In the genomic region with DNA sequence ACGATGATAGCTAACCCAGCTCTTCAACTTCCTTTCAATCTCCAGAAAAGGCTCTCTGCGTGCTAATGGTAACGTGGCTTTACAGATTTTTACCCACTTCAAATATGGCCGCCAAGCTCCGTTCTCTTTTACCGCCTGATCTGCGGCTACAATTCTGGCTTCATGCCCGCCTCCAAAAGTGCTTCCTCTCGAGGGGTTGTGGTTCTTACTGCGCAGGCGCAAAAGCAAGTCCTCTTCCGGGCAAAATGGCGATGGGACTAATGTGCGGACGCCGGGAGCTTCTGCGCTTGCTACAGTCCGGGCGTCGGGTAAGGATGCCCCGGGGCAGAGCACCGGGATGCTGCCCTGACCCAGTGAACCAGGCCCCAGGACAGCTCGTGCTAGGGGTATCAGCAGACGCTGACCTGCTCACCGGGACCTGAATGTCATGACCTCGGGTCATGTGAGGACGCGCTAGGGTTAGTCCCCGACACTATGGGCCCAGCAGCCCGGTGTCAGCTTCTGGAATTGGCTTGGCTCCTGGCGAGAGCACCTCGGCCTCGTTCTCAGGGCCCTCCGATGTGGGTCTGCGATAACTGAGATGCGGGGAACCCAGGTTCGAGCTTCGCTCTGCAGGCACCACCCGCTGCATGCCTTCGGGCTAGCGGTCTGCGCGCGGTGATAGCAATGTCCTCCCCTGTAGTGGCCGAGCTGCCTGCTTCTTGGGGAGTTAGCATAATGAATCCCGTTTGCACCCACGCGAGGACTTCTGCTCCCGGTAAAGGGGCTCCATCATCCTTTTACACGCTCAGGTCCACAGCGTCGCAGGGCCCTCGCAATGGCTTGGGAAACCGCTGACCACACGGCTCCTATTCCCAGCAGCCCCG, we compare ENCODE assay signal across 8 cellular contexts. TPM values are rescaled to one million over a fixed set of nuclear protein-coding genes. Genes with fewer than 3 reads are reported as not detected.
DNase-seq lines count a peak whose midpoint lies in the region; ATAC-seq and TF ChIP-seq lines count a peak whose summit lies in the region.

OXA1L (plus strand) TSS at position 232 of the 866 bp plus-strand sequence; CDS start at position 246, 14 bp downstream.

- H3K4me1 ChIP-seq in osteoblast (ENCODE audit: insufficient read depth, low read length) (peaks cover 16% of the 10 kb centered on the region), thoracic aorta (ENCODE audit: control insufficient read depth in 1 of 2, low read depth in 2 of 2) (peaks cover 8 to 22% of the 10 kb centered on the region in 2 donors)

- peaks cover 36% of the 10 kb centered on the region for H3K79me2 ChIP-seq in osteoblast (ENCODE audit: insufficient read depth, low read length)

- TF ChIP-seq CTCF in glutamatergic neuron (IDR thresholded peaks at IDR 0.05; ENCODE audit: partially characterized antibody, unreplicated experiment): no peak
- no peak for TF ChIP-seq CTCF in osteoblast (IDR thresholded peaks at IDR 0.05; ENCODE audit: extremely low read depth, low read depth, low read length)
- no peak for TF ChIP-seq CTCF in thoracic aorta (IDR thresholded peaks at IDR 0.05)

- H3K27me3 Mint-ChIP-seq in activated naive CD8-positive, alpha-beta T cell: no peaks in the 10 kb centered on the region
- H3K27me3 Mint-ChIP-seq in glutamatergic neuron (ENCODE audit: unreplicated experiment): peaks cover 6% of the 10 kb centered on the region

- H3K4me3 ChIP-seq in osteoblast (ENCODE audit: insufficient read depth, low read length) (peak within 1 kb of the TSS; percentile 98), thoracic aorta (peak within 1 kb of the TSS; percentile 86)

- H3K27ac Mint-ChIP-seq in activated naive CD8-positive, alpha-beta T cell: peak within 1 kb of the TSS; percentile 98
- H3K27ac Mint-ChIP-seq in glutamatergic neuron (ENCODE audit: unreplicated experiment): peak within 1 kb of the TSS; percentile 96

- H3K4me3 Mint-ChIP-seq in activated naive CD8-positive, alpha-beta T cell: peak within 1 kb of the TSS; percentile 98
- H3K4me3 Mint-ChIP-seq in glutamatergic neuron (ENCODE audit: unreplicated experiment): peak within 1 kb of the TSS; percentile 93

- peaks cover 8% of the 10 kb centered on the region for H3K9me3 Mint-ChIP-seq in activated naive CD8-positive, alpha-beta T cell (ENCODE audit: low read depth)
- H3K9me3 Mint-ChIP-seq in glutamatergic neuron (ENCODE audit: unreplicated experiment): peaks cover 6% of the 10 kb centered on the region

- H3K27ac ChIP-seq in osteoblast (ENCODE audit: low read depth, low read length) (peak within 1 kb of the TSS; percentile 96), thoracic aorta (peak within 1 kb of the TSS; percentile 64 to 79)

- peaks cover 32% of the 10 kb centered on the region for H3K4me1 Mint-ChIP-seq in activated naive CD8-positive, alpha-beta T cell (ENCODE audit: low read depth)
- H3K4me1 Mint-ChIP-seq in glutamatergic neuron (ENCODE audit: low read depth, unreplicated experiment): peaks cover 5% of the 10 kb centered on the region

- ATAC-seq in HG02571 (IDR thresholded peaks at IDR 0.05; ENCODE audit: unreplicated experiment) (peak; percentile 81), thoracic aorta (ENCODE audit: insufficient number of reproducible peaks, low FRiP score, low read depth) (peak; percentile 94)

- H4K20me1 ChIP-seq in osteoblast (ENCODE audit: insufficient read depth, low read length): peaks cover 17% of the 10 kb centered on the region

- DNase-seq in GM04503 (ENCODE audit: low read depth) (peak; percentile 81), NCI-H1105 (lab: John Stamatoyannopoulos, UW) (peak; percentile 98), SKM-1 treated with dmso at 0.1 percent for 144 hours (lab: John Stamatoyannopoulos, UW; ENCODE audit: unreplicated experiment) (peak; percentile 77), glutamatergic neuron (peak; percentile 92), osteoblast (ENCODE audit: insufficient read length, low spot score, missing footprints) (peak; percentile 90), thoracic aorta (ENCODE audit: low spot score) (peak; percentile 92)

- H3K36me3 ChIP-seq in osteoblast (ENCODE audit: insufficient read depth, low read length) (peaks cover 39% of the 10 kb centered on the region), thoracic aorta (peaks cover 27% of the 10 kb centered on the region)

- H2AFZ ChIP-seq in osteoblast (ENCODE audit: low read length): peak within 1 kb of the TSS; percentile 98

- H3K27me3 ChIP-seq in osteoblast (ENCODE audit: insufficient read depth, low read length): no peaks in the 10 kb centered on the region
- H3K27me3 ChIP-seq in thoracic aorta (replicated peaks; ENCODE audit: insufficient read depth): no peaks in the 10 kb centered on the region

- H3K36me3 Mint-ChIP-seq in activated naive CD8-positive, alpha-beta T cell: peaks cover 28% of the 10 kb centered on the region
- no peaks in the 10 kb centered on the region for H3K36me3 Mint-ChIP-seq in glutamatergic neuron (ENCODE audit: unreplicated experiment)

- H3K4me2 ChIP-seq in osteoblast (ENCODE audit: insufficient read depth, low read length): peak within 1 kb of the TSS; percentile 91

- H3K9me3 ChIP-seq in osteoblast (ENCODE audit: low read depth, low read length): no peaks in the 10 kb centered on the region
- peaks cover 2% of the 10 kb centered on the region for H3K9me3 ChIP-seq in thoracic aorta

RNA-seq across cellular contexts. Expression of gene OXA1L, which starts in this region (rescaled TPM):
- total RNA-seq in glutamatergic neuron (ENCODE audit: unreplicated experiment) (80.3 TPM), osteoblast (55.0 and 62.8 TPM in 2 replicates), thoracic aorta (10 to 100 TPM; 72.2 to 72.6 TPM)

Comparison
In these comparisons a context has a peak if more than half of its experiments do, and no peak if none do; other contexts are left out.
1. Peak in every context shown above with its lines: DNase-seq, ATAC-seq, H3K4me3 ChIP-seq and H3K27ac ChIP-seq.